2 cellular contexts compared by ENCODE assay signal in the genomic region with DNA sequence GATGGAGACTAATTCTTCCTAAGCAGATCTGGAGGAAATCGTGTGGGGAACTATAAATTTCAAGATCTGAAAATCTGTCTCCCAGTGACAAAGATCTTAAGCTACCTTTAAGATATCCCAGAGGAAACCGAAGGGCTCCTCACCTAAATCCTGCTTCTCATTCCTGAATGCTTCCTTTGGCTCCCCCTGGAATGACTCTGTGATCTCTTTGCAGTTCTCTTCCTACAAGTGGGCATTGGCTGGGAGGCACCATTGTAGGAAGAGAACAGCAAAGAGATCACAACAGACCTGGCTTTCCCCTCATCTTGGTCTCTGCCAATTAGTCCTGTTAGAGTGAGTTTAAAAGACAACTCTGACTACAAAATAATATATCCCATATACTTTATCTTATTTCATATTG.
A peak's percentile ranks its signal among the peaks of the same experiment; 100 is the strongest.
TF ChIP-seq lines count a peak whose summit lies in the region.

No MANE protein-coding gene starts in this region.

TF ChIP-seq in H1, 55 proteins besides CTCF, POLR2A, EP300 and RAD21:
- TF ChIP-seq NANOG (IDR thresholded peaks at IDR 0.05; ENCODE audit: insufficient read depth, low read depth, low read length, poor library complexity, severe bottlenecking) (no peak), EZH2 (IDR thresholded peaks at IDR 0.05; ENCODE audit: low read depth, low read length, severe bottlenecking) (no peak), YY1 (IDR thresholded peaks at IDR 0.05; ENCODE audit: low read depth, low read length) (0 out of 2 replicates have a peak, but pooled peaks have one; percentile 26)

TF ChIP-seq in HepG2, 621 proteins besides CTCF, POLR2A, EP300 and RAD21:
- no peak for TF ChIP-seq SMC3 (IDR thresholded peaks at IDR 0.05; ENCODE audit: low read length)
- TF ChIP-seq SALL1 (CRISPR knock-in tag; IDR thresholded peaks at IDR 0.05) = no peak
- no peak for TF ChIP-seq BHLHE40 (IDR thresholded peaks at IDR 0.05; ENCODE audit: low read length)
- no peak for TF ChIP-seq HNRNPH1 (optimal IDR thresholded peaks at IDR 0.05; ENCODE audit: low read depth, low read length)
- TF ChIP-seq, protein P1, sequence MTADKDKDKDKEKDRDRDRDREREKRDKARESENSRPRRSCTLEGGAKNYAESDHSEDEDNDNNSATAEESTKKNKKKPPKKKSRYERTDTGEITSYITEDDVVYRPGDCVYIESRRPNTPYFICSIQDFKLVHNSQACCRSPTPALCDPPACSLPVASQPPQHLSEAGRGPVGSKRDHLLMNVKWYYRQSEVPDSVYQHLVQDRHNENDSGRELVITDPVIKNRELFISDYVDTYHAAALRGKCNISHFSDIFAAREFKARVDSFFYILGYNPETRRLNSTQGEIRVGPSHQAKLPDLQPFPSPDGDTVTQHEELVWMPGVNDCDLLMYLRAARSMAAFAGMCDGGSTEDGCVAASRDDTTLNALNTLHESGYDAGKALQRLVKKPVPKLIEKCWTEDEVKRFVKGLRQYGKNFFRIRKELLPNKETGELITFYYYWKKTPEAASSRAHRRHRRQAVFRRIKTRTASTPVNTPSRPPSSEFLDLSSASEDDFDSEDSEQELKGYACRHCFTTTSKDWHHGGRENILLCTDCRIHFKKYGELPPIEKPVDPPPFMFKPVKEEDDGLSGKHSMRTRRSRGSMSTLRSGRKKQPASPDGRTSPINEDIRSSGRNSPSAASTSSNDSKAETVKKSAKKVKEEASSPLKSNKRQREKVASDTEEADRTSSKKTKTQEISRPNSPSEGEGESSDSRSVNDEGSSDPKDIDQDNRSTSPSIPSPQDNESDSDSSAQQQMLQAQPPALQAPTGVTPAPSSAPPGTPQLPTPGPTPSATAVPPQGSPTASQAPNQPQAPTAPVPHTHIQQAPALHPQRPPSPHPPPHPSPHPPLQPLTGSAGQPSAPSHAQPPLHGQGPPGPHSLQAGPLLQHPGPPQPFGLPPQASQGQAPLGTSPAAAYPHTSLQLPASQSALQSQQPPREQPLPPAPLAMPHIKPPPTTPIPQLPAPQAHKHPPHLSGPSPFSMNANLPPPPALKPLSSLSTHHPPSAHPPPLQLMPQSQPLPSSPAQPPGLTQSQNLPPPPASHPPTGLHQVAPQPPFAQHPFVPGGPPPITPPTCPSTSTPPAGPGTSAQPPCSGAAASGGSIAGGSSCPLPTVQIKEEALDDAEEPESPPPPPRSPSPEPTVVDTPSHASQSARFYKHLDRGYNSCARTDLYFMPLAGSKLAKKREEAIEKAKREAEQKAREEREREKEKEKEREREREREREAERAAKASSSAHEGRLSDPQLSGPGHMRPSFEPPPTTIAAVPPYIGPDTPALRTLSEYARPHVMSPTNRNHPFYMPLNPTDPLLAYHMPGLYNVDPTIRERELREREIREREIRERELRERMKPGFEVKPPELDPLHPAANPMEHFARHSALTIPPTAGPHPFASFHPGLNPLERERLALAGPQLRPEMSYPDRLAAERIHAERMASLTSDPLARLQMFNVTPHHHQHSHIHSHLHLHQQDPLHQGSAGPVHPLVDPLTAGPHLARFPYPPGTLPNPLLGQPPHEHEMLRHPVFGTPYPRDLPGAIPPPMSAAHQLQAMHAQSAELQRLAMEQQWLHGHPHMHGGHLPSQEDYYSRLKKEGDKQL (CRISPR knock-in tag; IDR thresholded peaks at IDR 0.05; ENCODE audit: low read depth) = no peak
- TF ChIP-seq, protein P2, sequence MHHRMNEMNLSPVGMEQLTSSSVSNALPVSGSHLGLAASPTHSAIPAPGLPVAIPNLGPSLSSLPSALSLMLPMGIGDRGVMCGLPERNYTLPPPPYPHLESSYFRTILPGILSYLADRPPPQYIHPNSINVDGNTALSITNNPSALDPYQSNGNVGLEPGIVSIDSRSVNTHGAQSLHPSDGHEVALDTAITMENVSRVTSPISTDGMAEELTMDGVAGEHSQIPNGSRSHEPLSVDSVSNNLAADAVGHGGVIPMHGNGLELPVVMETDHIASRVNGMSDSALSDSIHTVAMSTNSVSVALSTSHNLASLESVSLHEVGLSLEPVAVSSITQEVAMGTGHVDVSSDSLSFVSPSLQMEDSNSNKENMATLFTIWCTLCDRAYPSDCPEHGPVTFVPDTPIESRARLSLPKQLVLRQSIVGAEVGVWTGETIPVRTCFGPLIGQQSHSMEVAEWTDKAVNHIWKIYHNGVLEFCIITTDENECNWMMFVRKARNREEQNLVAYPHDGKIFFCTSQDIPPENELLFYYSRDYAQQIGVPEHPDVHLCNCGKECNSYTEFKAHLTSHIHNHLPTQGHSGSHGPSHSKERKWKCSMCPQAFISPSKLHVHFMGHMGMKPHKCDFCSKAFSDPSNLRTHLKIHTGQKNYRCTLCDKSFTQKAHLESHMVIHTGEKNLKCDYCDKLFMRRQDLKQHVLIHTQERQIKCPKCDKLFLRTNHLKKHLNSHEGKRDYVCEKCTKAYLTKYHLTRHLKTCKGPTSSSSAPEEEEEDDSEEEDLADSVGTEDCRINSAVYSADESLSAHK (CRISPR knock-in tag; IDR thresholded peaks at IDR 0.05; ENCODE audit: borderline replicate concordance) = no peak
- no peak for TF ChIP-seq RBM39 (IDR thresholded peaks at IDR 0.05; ENCODE audit: low read depth, low read length, poor library complexity, severe bottlenecking)
- TF ChIP-seq, protein P3, sequence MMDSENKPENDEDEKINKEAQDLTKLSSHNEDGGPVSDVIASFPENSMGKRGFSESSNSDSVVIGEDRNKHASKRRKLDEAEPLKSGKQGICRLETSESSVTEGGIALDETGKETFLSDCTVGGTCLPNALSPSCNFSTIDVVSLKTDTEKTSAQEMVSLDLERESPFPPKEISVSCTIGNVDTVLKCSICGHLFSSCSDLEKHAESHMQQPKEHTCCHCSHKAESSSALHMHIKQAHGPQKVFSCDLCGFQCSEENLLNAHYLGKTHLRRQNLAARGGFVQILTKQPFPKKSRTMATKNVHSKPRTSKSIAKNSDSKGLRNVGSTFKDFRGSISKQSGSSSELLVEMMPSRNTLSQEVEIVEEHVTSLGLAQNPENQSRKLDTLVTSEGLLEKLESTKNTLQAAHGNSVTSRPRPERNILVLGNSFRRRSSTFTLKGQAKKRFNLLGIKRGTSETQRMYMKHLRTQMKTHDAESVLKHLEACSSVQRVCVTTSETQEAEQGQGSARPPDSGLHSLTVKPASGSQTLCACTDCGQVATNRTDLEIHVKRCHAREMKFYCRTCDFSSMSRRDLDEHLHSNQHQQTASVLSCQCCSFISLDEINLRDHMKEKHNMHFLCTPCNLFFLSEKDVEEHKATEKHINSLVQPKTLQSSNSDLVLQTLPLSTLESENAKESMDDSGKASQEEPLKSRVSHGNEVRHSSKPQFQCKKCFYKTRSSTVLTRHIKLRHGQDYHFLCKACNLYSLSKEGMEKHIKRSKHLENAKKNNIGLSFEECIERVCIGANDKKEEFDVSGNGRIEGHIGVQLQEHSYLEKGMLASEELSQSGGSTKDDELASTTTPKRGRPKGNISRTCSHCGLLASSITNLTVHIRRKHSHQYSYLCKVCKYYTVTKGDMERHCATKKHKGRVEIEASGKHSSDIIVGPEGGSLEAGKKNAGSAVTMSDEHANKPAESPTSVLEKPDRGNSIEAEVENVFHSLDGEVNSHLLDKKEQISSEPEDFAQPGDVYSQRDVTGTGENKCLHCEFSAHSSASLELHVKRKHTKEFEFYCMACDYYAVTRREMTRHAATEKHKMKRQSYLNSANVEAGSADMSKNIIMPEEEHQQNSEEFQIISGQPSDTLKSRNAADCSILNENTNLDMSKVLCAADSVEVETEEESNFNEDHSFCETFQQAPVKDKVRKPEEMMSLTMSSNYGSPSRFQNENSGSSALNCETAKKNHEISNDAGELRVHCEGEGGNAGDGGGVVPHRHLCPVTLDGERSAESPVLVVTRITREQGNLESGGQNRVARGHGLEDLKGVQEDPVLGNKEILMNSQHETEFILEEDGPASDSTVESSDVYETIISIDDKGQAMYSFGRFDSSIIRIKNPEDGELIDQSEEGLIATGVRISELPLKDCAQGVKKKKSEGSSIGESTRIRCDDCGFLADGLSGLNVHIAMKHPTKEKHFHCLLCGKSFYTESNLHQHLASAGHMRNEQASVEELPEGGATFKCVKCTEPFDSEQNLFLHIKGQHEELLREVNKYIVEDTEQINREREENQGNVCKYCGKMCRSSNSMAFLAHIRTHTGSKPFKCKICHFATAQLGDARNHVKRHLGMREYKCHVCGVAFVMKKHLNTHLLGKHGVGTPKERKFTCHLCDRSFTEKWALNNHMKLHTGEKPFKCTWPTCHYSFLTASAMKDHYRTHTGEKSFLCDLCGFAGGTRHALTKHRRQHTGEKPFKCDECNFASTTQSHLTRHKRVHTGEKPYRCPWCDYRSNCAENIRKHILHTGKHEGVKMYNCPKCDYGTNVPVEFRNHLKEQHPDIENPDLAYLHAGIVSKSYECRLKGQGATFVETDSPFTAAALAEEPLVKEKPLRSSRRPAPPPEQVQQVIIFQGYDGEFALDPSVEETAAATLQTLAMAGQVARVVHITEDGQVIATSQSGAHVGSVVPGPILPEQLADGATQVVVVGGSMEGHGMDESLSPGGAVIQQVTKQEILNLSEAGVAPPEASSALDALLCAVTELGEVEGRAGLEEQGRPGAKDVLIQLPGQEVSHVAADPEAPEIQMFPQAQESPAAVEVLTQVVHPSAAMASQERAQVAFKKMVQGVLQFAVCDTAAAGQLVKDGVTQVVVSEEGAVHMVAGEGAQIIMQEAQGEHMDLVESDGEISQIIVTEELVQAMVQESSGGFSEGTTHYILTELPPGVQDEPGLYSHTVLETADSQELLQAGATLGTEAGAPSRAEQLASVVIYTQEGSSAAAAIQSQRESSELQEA (CRISPR knock-in tag; IDR thresholded peaks at IDR 0.05; ENCODE audit: not compliant biosample characterization) = no peak
- TF ChIP-seq MAFG (CRISPR knock-in tag; IDR thresholded peaks at IDR 0.05) = no peak
- TF ChIP-seq, protein P4, sequence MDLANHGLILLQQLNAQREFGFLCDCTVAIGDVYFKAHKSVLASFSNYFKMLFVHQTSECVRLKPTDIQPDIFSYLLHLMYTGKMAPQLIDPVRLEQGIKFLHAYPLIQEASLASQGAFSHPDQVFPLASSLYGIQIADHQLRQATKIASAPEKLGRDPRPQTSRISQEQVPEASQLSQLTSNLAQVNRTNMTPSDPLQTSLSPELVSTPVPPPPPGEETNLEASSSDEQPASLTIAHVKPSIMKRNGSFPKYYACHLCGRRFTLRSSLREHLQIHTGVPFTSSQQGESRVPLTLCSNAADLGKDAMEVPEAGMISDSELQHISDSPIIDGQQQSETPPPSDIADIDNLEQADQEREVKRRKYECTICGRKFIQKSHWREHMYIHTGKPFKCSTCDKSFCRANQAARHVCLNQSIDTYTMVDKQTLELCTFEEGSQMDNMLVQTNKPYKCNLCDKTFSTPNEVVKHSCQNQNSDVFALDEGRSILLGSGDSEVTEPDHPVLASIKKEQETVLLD (CRISPR knock-in tag; IDR thresholded peaks at IDR 0.05; ENCODE audit: low read depth) = no peak
- TF ChIP-seq ZNF383 (CRISPR knock-in tag; IDR thresholded peaks at IDR 0.05; ENCODE audit: borderline replicate concordance) = no peak
- no peak for TF ChIP-seq ZNF367 (CRISPR knock-in tag; IDR thresholded peaks at IDR 0.05; ENCODE audit: borderline replicate concordance)
- TF ChIP-seq, protein P5, sequence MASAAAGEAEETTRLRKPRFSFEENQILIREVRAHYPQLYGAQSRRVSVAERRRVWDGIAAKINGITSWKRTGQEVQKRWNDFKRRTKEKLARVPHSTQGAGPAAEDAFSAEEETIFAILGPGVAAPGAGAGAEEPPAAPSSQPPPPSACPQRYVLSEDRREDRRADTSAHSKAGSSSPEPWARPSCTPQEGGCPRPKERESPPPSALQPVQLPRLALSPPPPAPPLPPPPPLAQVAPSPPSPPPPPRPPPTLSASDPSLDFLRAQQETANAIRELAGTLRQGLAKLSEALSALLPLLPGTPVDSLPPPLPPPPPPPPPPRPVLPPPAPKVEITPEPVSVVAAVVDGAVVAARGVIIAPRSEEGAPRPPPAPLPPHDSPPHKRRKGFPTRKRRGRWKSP (CRISPR knock-in tag; IDR thresholded peaks at IDR 0.05) = no peak
- no peak for TF ChIP-seq ESRRA (CRISPR knock-in tag; IDR thresholded peaks at IDR 0.05; ENCODE audit: low read depth)
- TF ChIP-seq HNRNPLL (IDR thresholded peaks at IDR 0.05; ENCODE audit: low read depth, low read length, poor library complexity, severe bottlenecking) = no peak
- no peak for TF ChIP-seq ZC3H4 (CRISPR knock-in tag; IDR thresholded peaks at IDR 0.05; ENCODE audit: borderline replicate concordance)
- no peak for TF ChIP-seq NCOA1 (CRISPR knock-in tag; IDR thresholded peaks at IDR 0.05)
- no peak for TF ChIP-seq ZNF382 (CRISPR knock-in tag; IDR thresholded peaks at IDR 0.05; ENCODE audit: borderline replicate concordance)
- TF ChIP-seq SRF (IDR thresholded peaks at IDR 0.05; ENCODE audit: low read depth, low read length) = no peak
- no peak for TF ChIP-seq ZBTB7A (CRISPR knock-in tag; IDR thresholded peaks at IDR 0.05)
TF ChIP-seq in HepG2: peak in this region for 0.
